22 cellular contexts compared by ENCODE assay signal in the genomic region with DNA sequence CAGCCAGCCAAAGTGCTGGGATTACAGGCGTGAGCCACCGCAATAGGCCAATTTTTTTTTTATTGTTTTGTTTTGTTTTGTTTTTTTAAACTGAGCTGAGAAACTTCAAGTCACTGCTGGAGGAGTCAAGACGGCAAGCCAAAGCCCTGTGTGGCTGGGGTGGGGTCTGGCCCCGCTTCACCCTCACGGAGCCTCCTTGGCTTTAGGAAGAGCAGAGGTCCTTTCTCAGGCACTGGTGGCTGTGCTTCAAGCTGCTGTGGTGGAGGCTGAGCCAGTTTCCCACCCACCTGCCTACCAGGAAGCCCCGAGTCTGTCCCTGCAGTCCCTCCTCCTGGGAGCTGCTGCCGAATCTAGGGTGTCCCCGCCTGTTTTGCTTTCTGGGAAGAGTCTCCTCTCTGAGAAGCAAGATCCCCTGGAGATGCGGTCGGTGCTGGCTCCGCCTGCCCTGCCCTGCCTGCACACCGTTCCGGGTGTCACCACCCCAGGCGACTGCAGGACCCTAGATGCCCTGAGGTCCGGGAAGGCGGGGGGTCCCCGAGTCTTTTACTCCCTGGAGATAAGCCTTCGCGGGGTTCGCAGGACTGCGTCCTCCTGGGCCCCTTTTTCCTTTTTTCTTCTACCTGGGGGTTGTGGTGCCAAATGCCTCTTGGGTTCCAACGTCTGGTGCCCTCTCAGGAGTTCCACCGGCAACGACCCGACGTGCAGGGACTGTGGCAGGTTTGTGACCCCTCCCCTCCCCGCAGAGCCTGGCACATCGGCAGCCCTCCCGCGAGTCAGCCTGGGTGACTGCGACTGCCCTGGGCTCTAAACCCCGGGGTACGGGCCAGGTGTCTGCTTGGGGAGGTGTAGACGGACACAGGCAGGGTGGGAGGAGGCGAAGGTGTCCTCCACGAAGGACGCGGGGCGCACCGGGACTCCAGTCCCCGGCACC.
DNase-seq lines count a peak whose midpoint lies in the region; ATAC-seq and TF ChIP-seq lines count a peak whose summit lies in the region.
"Had no signal": no experiment of that assay in that cellular context is flagged by ENCODE, and none has a peak within 500 bp of the region (broad histone marks: within the 10 kb centered on the region; RNA-seq: fewer than 3 reads in every experiment).

No MANE protein-coding gene starts in this region.

- no peaks in the 10 kb centered on the region for H4K20me1 ChIP-seq in GM23338 (replicated peaks; ENCODE audit: insufficient read depth)

- intact Hi-C loops in Panc1 (cut with micrococcal nuclease; ENCODE audit: unreplicated experiment), result no loop called here

- H2BK120ac ChIP-seq in neuronal stem cell (ENCODE audit: low read depth, low read length), result no peak overlapping the region

- H3K4me1 Mint-ChIP-seq in GM23338, result peaks cover 8% of the 10 kb centered on the region; the same call in 2 of the 3 replicates
- no peaks in the 10 kb centered on the region for H3K4me1 Mint-ChIP-seq in glutamatergic neuron (ENCODE audit: low read depth, unreplicated experiment)
- H3K4me1 Mint-ChIP-seq: nephron had no signal

- BruUV-seq in Panc1 (replicated peaks; lab: Mats Ljungman, UMichigan), result no TSS peak

- H3K27ac ChIP-seq in GM23338 (ENCODE audit: low read depth) (no peak overlapping the region), Panc1 (ENCODE audit: low read length) (no peak overlapping the region), neuronal stem cell (replicated peaks; ENCODE audit: low read length) (no peak overlapping the region)
- H3K27ac ChIP-seq: epithelial cell of prostate, hepatocyte had no signal

- peaks cover 5% of the 10 kb centered on the region for H3K27me3 Mint-ChIP-seq in GM23338 (ENCODE audit: insufficient read depth, low read depth, poor library complexity)
- no peaks in the 10 kb centered on the region for H3K27me3 Mint-ChIP-seq in glutamatergic neuron (ENCODE audit: unreplicated experiment)

- no peaks in the 10 kb centered on the region; the same call in 1 of the 2 replicates for H3F3A ChIP-seq in GM23338 (replicated peaks; ENCODE audit: low read depth)

- ATAC-seq in GM23338 (peak; percentile 21), Panc1 (peak; percentile 18; the same call in 1 of the 2 replicates)
- ATAC-seq: sciatic nerve had no signal

- H3K9me3 Mint-ChIP-seq in GM23338 (no peaks in the 10 kb centered on the region), glutamatergic neuron (ENCODE audit: unreplicated experiment) (peaks cover 10% of the 10 kb centered on the region)
- H3K9me3 Mint-ChIP-seq: activated T-helper 2 cell treated with anti-CD3 and anti-CD28 coated beads, Interferon-gamma antibody, Interleukin-2, Interleukin-4, amounts not matched to agents 10 μg/mL and 5 μg/mL and 100 μg/mL, durations not matched to agents 14 hours and 24 hours and 36 hours had no signal

- peak; percentile 37 for DNase-seq in GM23338 (ENCODE audit: low spot score)
- no peak for DNase-seq in Panc1 (ENCODE audit: low read depth, low spot score)
- no peak for DNase-seq in glutamatergic neuron
- no peak for DNase-seq in neuronal stem cell (ENCODE audit: low spot score)
- DNase-seq in NCI-H446 (lab: John Stamatoyannopoulos, UW), result no peak
- no peak for DNase-seq in NCI-H146 (lab: John Stamatoyannopoulos, UW)
- DNase-seq in stimulated activated CD4-positive, alpha-beta T cell treated with anti-CD3 and anti-CD28 coated beads, Interleukin-4, amount 100 ng/mL, for 24 hours, result no peak
- DNase-seq in amniotic stem cell (lab: John Stamatoyannopoulos, UW), result no peak
- DNase-seq: activated CD8-positive, alpha-beta memory T cell treated with anti-CD3 and anti-CD28 coated beads, Interleukin-2, amount 50 U/mL, for 4 hours; EL; NCI-H1417; NCI-H2081 treated with DMSO at 0.1 percent for 48 hours; NCI-H524; T-helper 2 cell; trophoblast cell had no signal

- H2BK15ac ChIP-seq in neuronal stem cell (ENCODE audit: low read length), result no peak overlapping the region

- H4K91ac ChIP-seq in neuronal stem cell (ENCODE audit: low read depth, low read length, poor library complexity), result no peak overlapping the region

- H3K4ac ChIP-seq in neuronal stem cell (ENCODE audit: low read length), result no peak overlapping the region

- peak overlapping the region; percentile 80 for H3K23ac ChIP-seq in neuronal stem cell (ENCODE audit: low read depth, low read length, poor library complexity)

- POLR2A ChIA-PET in Panc1 (lab: Charles Lee), result no interaction called here

- H2AFZ ChIP-seq in GM23338 (no peak overlapping the region), neuronal stem cell (ENCODE audit: low read length) (no peak overlapping the region)
- H2AFZ ChIP-seq: hepatocyte had no signal

- H3K4me3 Mint-ChIP-seq in GM23338 (no peak overlapping the region), glutamatergic neuron (ENCODE audit: unreplicated experiment) (no peak overlapping the region)
- H3K4me3 Mint-ChIP-seq: activated naive CD8-positive, alpha-beta T cell; nephron had no signal

- peak overlapping the region; percentile 85 for H3K18ac ChIP-seq in neuronal stem cell (ENCODE audit: low read length)

- WGBS in neuronal stem cell (ENCODE audit: extremely low coverage in 2 of 2, insufficient read length in 2 of 2, insufficient replicate concordance in 1 of 2), 2 donors, result no CpG with 5 or more reads among the region's 41 CpGs

- H3K9me2 ChIP-seq in GM23338 (ENCODE audit: insufficient read depth), result no peaks in the 10 kb centered on the region
- H3K9me2 ChIP-seq: SK-N-SH had no signal

- H3K36me3 Mint-ChIP-seq in GM23338 (ENCODE audit: low read depth) (no peaks in the 10 kb centered on the region), glutamatergic neuron (ENCODE audit: unreplicated experiment) (peaks cover 6% of the 10 kb centered on the region)
- H3K36me3 Mint-ChIP-seq: activated naive CD8-positive, alpha-beta T cell had no signal

- H3K27ac Mint-ChIP-seq in GM23338, result no peak overlapping the region
- H3K27ac Mint-ChIP-seq in glutamatergic neuron (ENCODE audit: unreplicated experiment), result peak overlapping the region; percentile 38
- H3K27ac Mint-ChIP-seq: activated naive CD8-positive, alpha-beta T cell; activated T-helper 2 cell treated with anti-CD3 and anti-CD28 coated beads, Interferon-gamma antibody, Interleukin-2, Interleukin-4, amounts not matched to agents 10 μg/mL and 5 μg/mL and 100 μg/mL, durations not matched to agents 14 hours and 24 hours and 36 hours; nephron had no signal

- H4K8ac ChIP-seq in neuronal stem cell (ENCODE audit: low read depth, low read length), result no peak overlapping the region

- no peak overlapping the region for H2BK5ac ChIP-seq in neuronal stem cell (ENCODE audit: low read length)

- H3K4me1 ChIP-seq in GM23338 (ENCODE audit: insufficient read depth) (no peaks in the 10 kb centered on the region; the same call in 1 of the 2 replicates), Panc1 (ENCODE audit: control insufficient read depth, insufficient read depth, low read length) (no peaks in the 10 kb centered on the region), neuronal stem cell (ENCODE audit: control insufficient read depth in 2 of 2, insufficient read depth in 1 of 2, low read depth in 1 of 2, low read length in 2 of 2) (peaks cover 0 to 2% of the 10 kb centered on the region in 2 donors)

- H3K27me3 ChIP-seq in GM23338 (ENCODE audit: insufficient read depth) (no peaks in the 10 kb centered on the region), Panc1 (ENCODE audit: control insufficient read depth, insufficient read depth, low read length) (no peaks in the 10 kb centered on the region), neuronal stem cell (ENCODE audit: control insufficient read depth in 3 of 3, insufficient read depth in 3 of 3, low read depth in 1 of 3, low read length in 3 of 3) (peaks cover 0 to 6% (median 0%) of the 10 kb centered on the region in 3 experiments)
- H3K27me3 ChIP-seq: hepatocyte had no signal

- in situ Hi-C loops in Panc1 (cut with HindIII; ENCODE audit: low pct_unique_long_range_greater_than_20kb, low sequenced_read_pairs), result no loop called here

- CTCF ChIA-PET in Panc1 (lab: Charles Lee), result no interaction called here

- H3K14ac ChIP-seq in neuronal stem cell (ENCODE audit: low read length), result peak overlapping the region; percentile 71

- H3K4me2 ChIP-seq in GM23338 (peak overlapping the region; percentile 73), neuronal stem cell (ENCODE audit: insufficient read depth, low read length, poor library complexity, severe bottlenecking) (peak overlapping the region; percentile 11)
- H3K4me2 ChIP-seq: hepatocyte, SK-N-SH had no signal

- TF ChIP-seq CTCF in GM23338 (conservative IDR thresholded peaks at IDR 0.05; ENCODE audit: low read depth in 2 of 2), result no peak
- TF ChIP-seq CTCF in Panc1 (IDR thresholded peaks at IDR 0.05), result no peak
- TF ChIP-seq CTCF in glutamatergic neuron (IDR thresholded peaks at IDR 0.05; ENCODE audit: partially characterized antibody, unreplicated experiment), result no peak

- no peaks in the 10 kb centered on the region for H3K79me2 ChIP-seq in GM23338 (replicated peaks; ENCODE audit: insufficient read depth)
- H3K79me2 ChIP-seq: hepatocyte had no signal

- H3K9ac ChIP-seq in neuronal stem cell (ENCODE audit: low read depth, low read length, poor library complexity), result no peak overlapping the region
- H3K9ac ChIP-seq: SK-N-SH had no signal

- H3K9me3 ChIP-seq in Panc1 (ENCODE audit: control insufficient read depth, insufficient read depth, low read depth, low read length) (no peaks in the 10 kb centered on the region), neuronal stem cell (replicated peaks in 1 of 2; ENCODE audit: control insufficient read depth in 2 of 2, insufficient read depth in 1 of 2, low read depth in 1 of 2, low read length in 2 of 2) (no peaks in the 10 kb centered on the region)
- H3K9me3 ChIP-seq: SK-N-SH had no signal

- H3K36me3 ChIP-seq in GM23338 (ENCODE audit: insufficient read depth) (no peaks in the 10 kb centered on the region), Panc1 (ENCODE audit: control insufficient read depth, insufficient read depth, low read length) (no peaks in the 10 kb centered on the region), neuronal stem cell (replicated peaks in 1 of 2; ENCODE audit: control insufficient read depth in 2 of 2, insufficient read depth in 2 of 2, low read length in 2 of 2) (no peaks in the 10 kb centered on the region)

- peak overlapping the region; percentile 35 for H2AK5ac ChIP-seq in neuronal stem cell (ENCODE audit: low read depth, low read length)

- peak overlapping the region; percentile 41 for H2BK12ac ChIP-seq in neuronal stem cell (ENCODE audit: low read length)

- peak overlapping the region; percentile 47 for H3K4me3 ChIP-seq in GM23338
- no peak overlapping the region for H3K4me3 ChIP-seq in Panc1 (ENCODE audit: low read depth in 2 of 2, low read length in 2 of 2)
- H3K4me3 ChIP-seq in neuronal stem cell (ENCODE audit: low read length in 2 of 2), result no peak overlapping the region
- H3K4me3 ChIP-seq: hepatocyte had no signal

- no peaks in the 10 kb centered on the region for H3K79me1 ChIP-seq in neuronal stem cell (ENCODE audit: low read depth, low read length)

TF ChIP-seq in GM23338, 12 proteins besides CTCF, POLR2A, EP300 and RAD21:
- no peak for TF ChIP-seq NANOG (IDR thresholded peaks at IDR 0.05; ENCODE audit: borderline replicate concordance)
